Comparison of ENCODE assay signal across 19 cellular contexts in genomic region chr12:127459166-127459565, GRCh38.
DNase-seq lines count a peak whose midpoint lies in the region; ATAC-seq and TF ChIP-seq lines count a peak whose summit lies in the region.
"Had no signal": no experiment of that assay in that cellular context is flagged by ENCODE, and none has a peak within 500 bp of the region (broad histone marks: within the 10 kb centered on the region; RNA-seq: fewer than 3 reads in every experiment).

No MANE protein-coding gene starts in this region.

- H3K27me3 Mint-ChIP-seq in HFFc6 (ENCODE audit: insufficient read depth): peaks cover 22% of the 10 kb centered on the region

- H3K4me3 ChIP-seq in SJSA1 (no peak overlapping the region), fibroblast of villous mesenchyme (ENCODE audit: low read depth, low read length) (no peak overlapping the region)
- H3K4me3 ChIP-seq: HAP-1 had no signal

- no peaks in the 10 kb centered on the region for H3K36me3 Mint-ChIP-seq in HFFc6 (ENCODE audit: low read depth)
- H3K36me3 Mint-ChIP-seq in stimulated activated effector memory CD8-positive, alpha-beta T cell treated with anti-CD3 and anti-CD28 coated beads, Interleukin-12 subunit alpha, Interleukin-12 subunit beta, amount 100 ng/mL, for 72 hours: no peaks in the 10 kb centered on the region

- H3K27me3 ChIP-seq in SJSA1 (replicated peaks): no peaks in the 10 kb centered on the region

- ATAC-seq in GM18517 (IDR thresholded peaks at IDR 0.05; ENCODE audit: unreplicated experiment): no peak
- ATAC-seq in stimulated activated effector memory CD8-positive, alpha-beta T cell treated with anti-CD3 and anti-CD28 coated beads, Interleukin-12 subunit alpha, Interleukin-12 subunit beta, amount 100 ng/mL, for 72 hours: no peak

- no peaks in the 10 kb centered on the region for H3K9me3 Mint-ChIP-seq in HFFc6
- no peaks in the 10 kb centered on the region for H3K9me3 Mint-ChIP-seq in stimulated activated effector memory CD8-positive, alpha-beta T cell treated with anti-CD3 and anti-CD28 coated beads, Interleukin-12 subunit alpha, Interleukin-12 subunit beta, amount 100 ng/mL, for 72 hours

- peaks cover 21% of the 10 kb centered on the region for H3K4me1 ChIP-seq in SJSA1 (replicated peaks)
- H3K4me1 ChIP-seq: HAP-1 had no signal

- no peak overlapping the region for H3K27ac Mint-ChIP-seq in HFFc6
- H3K27ac Mint-ChIP-seq in stimulated activated effector memory CD8-positive, alpha-beta T cell treated with anti-CD3 and anti-CD28 coated beads, Interleukin-12 subunit alpha, Interleukin-12 subunit beta, amount 100 ng/mL, for 72 hours: no peak overlapping the region
- H3K27ac Mint-ChIP-seq: B cell; CD4-positive, alpha-beta T cell had no signal

- DNase-seq in ELR (ENCODE audit: low read depth): peak; percentile 35
- DNase-seq in HFFc6: peak; percentile 2
- DNase-seq in SJSA1 (ENCODE audit: low read depth in 1 of 2, low spot score in 2 of 2): peak in 1 of 2 experiments; percentile 55
- DNase-seq in fibroblast of villous mesenchyme (ENCODE audit: low read depth): peak; percentile 7
- DNase-seq in stimulated activated CD8-positive, alpha-beta memory T cell treated with anti-CD3 and anti-CD28 coated beads, Interleukin-4, amount 100 ng/mL, for 48 hours: no peak
- no peak for DNase-seq in T-helper 1 cell
- no peak for DNase-seq in stimulated activated effector memory CD8-positive, alpha-beta T cell treated with anti-CD3 and anti-CD28 coated beads, Interleukin-12 subunit alpha, Interleukin-12 subunit beta, amount 100 ng/mL, for 72 hours (ENCODE audit: low spot score in 2 of 2)
- DNase-seq: ACHN; C1 segment of cervical spinal cord; Calu3; CD4-positive, alpha-beta T cell; DMS 273 treated with DMSO at 0.1 percent for 48 hours; DMS79 treated with DMSO at 0.1 percent for 48 hours; EL; GDM1 had no signal

- H3K9me3 ChIP-seq in SJSA1 (replicated peaks): no peaks in the 10 kb centered on the region
- H3K9me3 ChIP-seq: HAP-1 had no signal

- H3K4me3 Mint-ChIP-seq in HFFc6: no peak overlapping the region
- no peak overlapping the region for H3K4me3 Mint-ChIP-seq in stimulated activated effector memory CD8-positive, alpha-beta T cell treated with anti-CD3 and anti-CD28 coated beads, Interleukin-12 subunit alpha, Interleukin-12 subunit beta, amount 100 ng/mL, for 72 hours
- H3K4me3 Mint-ChIP-seq: B cell; CD4-positive, alpha-beta T cell had no signal

- peaks cover 11% of the 10 kb centered on the region; the same call in 1 of the 2 replicates for H3K4me1 Mint-ChIP-seq in HFFc6 (ENCODE audit: low read depth)
- no peaks in the 10 kb centered on the region for H3K4me1 Mint-ChIP-seq in stimulated activated effector memory CD8-positive, alpha-beta T cell treated with anti-CD3 and anti-CD28 coated beads, Interleukin-12 subunit alpha, Interleukin-12 subunit beta, amount 100 ng/mL, for 72 hours
- H3K4me1 Mint-ChIP-seq: B cell had no signal

- TF ChIP-seq CTCF in HFFc6 (IDR thresholded peaks at IDR 0.05) (no peak), fibroblast of villous mesenchyme (IDR thresholded peaks at IDR 0.05; ENCODE audit: insufficient read depth, low read depth, low read length) (no peak)

- H3K36me3 ChIP-seq in SJSA1: no peaks in the 10 kb centered on the region
- H3K36me3 ChIP-seq: HAP-1 had no signal

- H3K27ac ChIP-seq in SJSA1: peak overlapping the region; percentile 73
- H3K27ac ChIP-seq: HL-60 had no signal

Comparison
In these comparisons a context has a peak if more than half of its experiments do, and no peak if none do; other contexts are left out.
1. DNase-seq: peak in ELR (single experiment), HFFc6 (single experiment) and fibroblast of villous mesenchyme (single experiment); none in stimulated activated CD8-positive, alpha-beta memory T cell treated with anti-CD3 and anti-CD28 coated beads, Interleukin-4, amount 100 ng/mL, for 48 hours (single experiment), T-helper 1 cell (0 of 5) and stimulated activated effector memory CD8-positive, alpha-beta T cell treated with anti-CD3 and anti-CD28 coated beads, Interleukin-12 subunit alpha, Interleukin-12 subunit beta, amount 100 ng/mL, for 72 hours (0 of 2).